ENCODE assay signal across 2 cellular contexts in the genomic region with DNA sequence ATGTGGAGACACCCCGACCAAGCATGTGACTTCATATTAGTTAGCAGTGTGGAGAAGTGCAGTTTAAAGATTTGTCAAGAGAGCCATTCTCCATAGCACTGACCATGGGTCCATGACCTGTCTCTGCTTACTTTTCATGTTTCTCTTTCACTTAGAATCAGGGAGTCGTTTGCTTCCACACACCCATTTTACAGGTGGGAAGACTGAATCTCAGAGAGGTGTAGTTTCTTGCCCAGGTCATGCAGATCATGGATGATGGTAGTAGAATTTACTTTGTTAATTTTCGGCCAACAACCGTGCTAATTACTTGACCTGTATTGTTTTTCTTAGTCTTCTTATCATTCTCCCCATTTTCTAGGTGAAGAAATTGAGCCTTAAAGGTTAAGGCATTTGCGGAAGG.
TF ChIP-seq lines count a peak whose summit lies in the region.

No MANE protein-coding gene starts in this region.

TF ChIP-seq in HepG2, 621 proteins besides CTCF, POLR2A, EP300 and RAD21:
- TF ChIP-seq ZNF629 (CRISPR knock-in tag; conservative IDR thresholded peaks at IDR 0.05) = peak; percentile 89
- TF ChIP-seq ZMYM3 (CRISPR knock-in tag; IDR thresholded peaks at IDR 0.05) = peak; percentile 63; the same call in 1 of the 2 replicates
- TF ChIP-seq ZNF788 (CRISPR knock-in tag; IDR thresholded peaks at IDR 0.05; ENCODE audit: borderline replicate concordance) = no peak
- TF ChIP-seq ZNF3 (CRISPR knock-in tag; IDR thresholded peaks at IDR 0.05) = peak; percentile 81

TF ChIP-seq in K562, 482 proteins besides CTCF, POLR2A, EP300 and RAD21:
- TF ChIP-seq CHD1 (IDR thresholded peaks at IDR 0.05; ENCODE audit: low read length) (no peak), HMG20B (CRISPR knock-in tag; IDR thresholded peaks at IDR 0.05) (no peak), RFX1 (IDR thresholded peaks at IDR 0.05) (no peak), KDM1A (IDR thresholded peaks at IDR 0.05) (peak; percentile 17 to 63; a peak in 3 of 4 replicates), GABPB2 (CRISPR knock-in tag; conservative IDR thresholded peaks at IDR 0.05) (no peak), CHD4 (IDR thresholded peaks at IDR 0.05; ENCODE audit: insufficient read depth, insufficient replicate concordance, low read depth, low read length, poor library complexity, severe bottlenecking) (peak; percentile 62), FOXA1 (IDR thresholded peaks at IDR 0.05; ENCODE audit: borderline replicate concordance) (no peak), NFIX (CRISPR knock-in tag; IDR thresholded peaks at IDR 0.05; ENCODE audit: low read depth) (no peak), E2F6 (IDR thresholded peaks at IDR 0.05; ENCODE audit: borderline replicate concordance in 1 of 2, extremely low read depth in 1 of 2, insufficient read depth in 1 of 2, insufficient read length in 1 of 2, low read depth in 1 of 2, low read length in 1 of 2, poor library complexity in 1 of 2, severe bottlenecking in 1 of 2) (no peak), SREBF2 (CRISPR knock-in tag; IDR thresholded peaks at IDR 0.05) (no peak), BCOR (IDR thresholded peaks at IDR 0.05) (peak; percentile 80), VEZF1 (CRISPR knock-in tag; IDR thresholded peaks at IDR 0.05) (no peak), FIP1L1 (IDR thresholded peaks at IDR 0.05; ENCODE audit: low read depth, low read length, poor library complexity, severe bottlenecking) (no peak), HLTF (IDR thresholded peaks at IDR 0.05) (no peak), CBX1 (IDR thresholded peaks at IDR 0.05; ENCODE audit: low read depth) (no peak), IFI16 (CRISPR knock-in tag; IDR thresholded peaks at IDR 0.05) (no peak), KLF13 (tag; IDR thresholded peaks at IDR 0.05; ENCODE audit: borderline replicate concordance, low read depth) (no peak), ZEB2 (IDR thresholded peaks at IDR 0.05) (no peak), RCOR1 (IDR thresholded peaks at IDR 0.05; ENCODE audit: borderline replicate concordance in 1 of 2, low read depth in 2 of 2, low read length in 2 of 2) (no peak), RBM25 (IDR thresholded peaks at IDR 0.05; ENCODE audit: low read depth, low read length, severe bottlenecking) (peak; percentile 92), ADNP (tag; IDR thresholded peaks at IDR 0.05) (peak; percentile 71), NRF1 (conservative IDR thresholded peaks at IDR 0.05 in 1 of 2, IDR thresholded peaks at IDR 0.05 in 1 of 2) (no peak)
- TF ChIP-seq, protein P1, sequence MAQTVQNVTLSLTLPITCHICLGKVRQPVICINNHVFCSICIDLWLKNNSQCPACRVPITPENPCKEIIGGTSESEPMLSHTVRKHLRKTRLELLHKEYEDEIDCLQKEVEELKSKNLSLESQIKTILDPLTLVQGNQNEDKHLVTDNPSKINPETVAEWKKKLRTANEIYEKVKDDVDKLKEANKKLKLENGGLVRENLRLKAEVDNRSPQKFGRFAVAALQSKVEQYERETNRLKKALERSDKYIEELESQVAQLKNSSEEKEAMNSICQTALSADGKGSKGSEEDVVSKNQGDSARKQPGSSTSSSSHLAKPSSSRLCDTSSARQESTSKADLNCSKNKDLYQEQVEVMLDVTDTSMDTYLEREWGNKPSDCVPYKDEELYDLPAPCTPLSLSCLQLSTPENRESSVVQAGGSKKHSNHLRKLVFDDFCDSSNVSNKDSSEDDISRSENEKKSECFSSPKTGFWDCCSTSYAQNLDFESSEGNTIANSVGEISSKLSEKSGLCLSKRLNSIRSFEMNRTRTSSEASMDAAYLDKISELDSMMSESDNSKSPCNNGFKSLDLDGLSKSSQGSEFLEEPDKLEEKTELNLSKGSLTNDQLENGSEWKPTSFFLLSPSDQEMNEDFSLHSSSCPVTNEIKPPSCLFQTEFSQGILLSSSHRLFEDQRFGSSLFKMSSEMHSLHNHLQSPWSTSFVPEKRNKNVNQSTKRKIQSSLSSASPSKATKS (CRISPR knock-in tag; IDR thresholded peaks at IDR 0.05) = no peak
- TF ChIP-seq, protein P2, sequence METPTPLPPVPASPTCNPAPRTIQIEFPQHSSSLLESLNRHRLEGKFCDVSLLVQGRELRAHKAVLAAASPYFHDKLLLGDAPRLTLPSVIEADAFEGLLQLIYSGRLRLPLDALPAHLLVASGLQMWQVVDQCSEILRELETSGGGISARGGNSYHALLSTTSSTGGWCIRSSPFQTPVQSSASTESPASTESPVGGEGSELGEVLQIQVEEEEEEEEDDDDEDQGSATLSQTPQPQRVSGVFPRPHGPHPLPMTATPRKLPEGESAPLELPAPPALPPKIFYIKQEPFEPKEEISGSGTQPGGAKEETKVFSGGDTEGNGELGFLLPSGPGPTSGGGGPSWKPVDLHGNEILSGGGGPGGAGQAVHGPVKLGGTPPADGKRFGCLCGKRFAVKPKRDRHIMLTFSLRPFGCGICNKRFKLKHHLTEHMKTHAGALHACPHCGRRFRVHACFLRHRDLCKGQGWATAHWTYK (CRISPR knock-in tag; IDR thresholded peaks at IDR 0.05) = no peak
- TF ChIP-seq, protein P3, sequence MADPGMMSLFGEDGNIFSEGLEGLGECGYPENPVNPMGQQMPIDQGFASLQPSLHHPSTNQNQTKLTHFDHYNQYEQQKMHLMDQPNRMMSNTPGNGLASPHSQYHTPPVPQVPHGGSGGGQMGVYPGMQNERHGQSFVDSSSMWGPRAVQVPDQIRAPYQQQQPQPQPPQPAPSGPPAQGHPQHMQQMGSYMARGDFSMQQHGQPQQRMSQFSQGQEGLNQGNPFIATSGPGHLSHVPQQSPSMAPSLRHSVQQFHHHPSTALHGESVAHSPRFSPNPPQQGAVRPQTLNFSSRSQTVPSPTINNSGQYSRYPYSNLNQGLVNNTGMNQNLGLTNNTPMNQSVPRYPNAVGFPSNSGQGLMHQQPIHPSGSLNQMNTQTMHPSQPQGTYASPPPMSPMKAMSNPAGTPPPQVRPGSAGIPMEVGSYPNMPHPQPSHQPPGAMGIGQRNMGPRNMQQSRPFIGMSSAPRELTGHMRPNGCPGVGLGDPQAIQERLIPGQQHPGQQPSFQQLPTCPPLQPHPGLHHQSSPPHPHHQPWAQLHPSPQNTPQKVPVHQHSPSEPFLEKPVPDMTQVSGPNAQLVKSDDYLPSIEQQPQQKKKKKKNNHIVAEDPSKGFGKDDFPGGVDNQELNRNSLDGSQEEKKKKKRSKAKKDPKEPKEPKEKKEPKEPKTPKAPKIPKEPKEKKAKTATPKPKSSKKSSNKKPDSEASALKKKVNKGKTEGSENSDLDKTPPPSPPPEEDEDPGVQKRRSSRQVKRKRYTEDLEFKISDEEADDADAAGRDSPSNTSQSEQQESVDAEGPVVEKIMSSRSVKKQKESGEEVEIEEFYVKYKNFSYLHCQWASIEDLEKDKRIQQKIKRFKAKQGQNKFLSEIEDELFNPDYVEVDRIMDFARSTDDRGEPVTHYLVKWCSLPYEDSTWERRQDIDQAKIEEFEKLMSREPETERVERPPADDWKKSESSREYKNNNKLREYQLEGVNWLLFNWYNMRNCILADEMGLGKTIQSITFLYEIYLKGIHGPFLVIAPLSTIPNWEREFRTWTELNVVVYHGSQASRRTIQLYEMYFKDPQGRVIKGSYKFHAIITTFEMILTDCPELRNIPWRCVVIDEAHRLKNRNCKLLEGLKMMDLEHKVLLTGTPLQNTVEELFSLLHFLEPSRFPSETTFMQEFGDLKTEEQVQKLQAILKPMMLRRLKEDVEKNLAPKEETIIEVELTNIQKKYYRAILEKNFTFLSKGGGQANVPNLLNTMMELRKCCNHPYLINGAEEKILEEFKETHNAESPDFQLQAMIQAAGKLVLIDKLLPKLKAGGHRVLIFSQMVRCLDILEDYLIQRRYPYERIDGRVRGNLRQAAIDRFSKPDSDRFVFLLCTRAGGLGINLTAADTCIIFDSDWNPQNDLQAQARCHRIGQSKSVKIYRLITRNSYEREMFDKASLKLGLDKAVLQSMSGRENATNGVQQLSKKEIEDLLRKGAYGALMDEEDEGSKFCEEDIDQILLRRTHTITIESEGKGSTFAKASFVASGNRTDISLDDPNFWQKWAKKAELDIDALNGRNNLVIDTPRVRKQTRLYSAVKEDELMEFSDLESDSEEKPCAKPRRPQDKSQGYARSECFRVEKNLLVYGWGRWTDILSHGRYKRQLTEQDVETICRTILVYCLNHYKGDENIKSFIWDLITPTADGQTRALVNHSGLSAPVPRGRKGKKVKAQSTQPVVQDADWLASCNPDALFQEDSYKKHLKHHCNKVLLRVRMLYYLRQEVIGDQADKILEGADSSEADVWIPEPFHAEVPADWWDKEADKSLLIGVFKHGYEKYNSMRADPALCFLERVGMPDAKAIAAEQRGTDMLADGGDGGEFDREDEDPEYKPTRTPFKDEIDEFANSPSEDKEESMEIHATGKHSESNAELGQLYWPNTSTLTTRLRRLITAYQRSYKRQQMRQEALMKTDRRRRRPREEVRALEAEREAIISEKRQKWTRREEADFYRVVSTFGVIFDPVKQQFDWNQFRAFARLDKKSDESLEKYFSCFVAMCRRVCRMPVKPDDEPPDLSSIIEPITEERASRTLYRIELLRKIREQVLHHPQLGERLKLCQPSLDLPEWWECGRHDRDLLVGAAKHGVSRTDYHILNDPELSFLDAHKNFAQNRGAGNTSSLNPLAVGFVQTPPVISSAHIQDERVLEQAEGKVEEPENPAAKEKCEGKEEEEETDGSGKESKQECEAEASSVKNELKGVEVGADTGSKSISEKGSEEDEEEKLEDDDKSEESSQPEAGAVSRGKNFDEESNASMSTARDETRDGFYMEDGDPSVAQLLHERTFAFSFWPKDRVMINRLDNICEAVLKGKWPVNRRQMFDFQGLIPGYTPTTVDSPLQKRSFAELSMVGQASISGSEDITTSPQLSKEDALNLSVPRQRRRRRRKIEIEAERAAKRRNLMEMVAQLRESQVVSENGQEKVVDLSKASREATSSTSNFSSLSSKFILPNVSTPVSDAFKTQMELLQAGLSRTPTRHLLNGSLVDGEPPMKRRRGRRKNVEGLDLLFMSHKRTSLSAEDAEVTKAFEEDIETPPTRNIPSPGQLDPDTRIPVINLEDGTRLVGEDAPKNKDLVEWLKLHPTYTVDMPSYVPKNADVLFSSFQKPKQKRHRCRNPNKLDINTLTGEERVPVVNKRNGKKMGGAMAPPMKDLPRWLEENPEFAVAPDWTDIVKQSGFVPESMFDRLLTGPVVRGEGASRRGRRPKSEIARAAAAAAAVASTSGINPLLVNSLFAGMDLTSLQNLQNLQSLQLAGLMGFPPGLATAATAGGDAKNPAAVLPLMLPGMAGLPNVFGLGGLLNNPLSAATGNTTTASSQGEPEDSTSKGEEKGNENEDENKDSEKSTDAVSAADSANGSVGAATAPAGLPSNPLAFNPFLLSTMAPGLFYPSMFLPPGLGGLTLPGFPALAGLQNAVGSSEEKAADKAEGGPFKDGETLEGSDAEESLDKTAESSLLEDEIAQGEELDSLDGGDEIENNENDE (IDR thresholded peaks at IDR 0.05; ENCODE audit: low read depth, low read length) = no peak
